ENCODE assay signal across 24 cellular contexts in the genomic region with DNA sequence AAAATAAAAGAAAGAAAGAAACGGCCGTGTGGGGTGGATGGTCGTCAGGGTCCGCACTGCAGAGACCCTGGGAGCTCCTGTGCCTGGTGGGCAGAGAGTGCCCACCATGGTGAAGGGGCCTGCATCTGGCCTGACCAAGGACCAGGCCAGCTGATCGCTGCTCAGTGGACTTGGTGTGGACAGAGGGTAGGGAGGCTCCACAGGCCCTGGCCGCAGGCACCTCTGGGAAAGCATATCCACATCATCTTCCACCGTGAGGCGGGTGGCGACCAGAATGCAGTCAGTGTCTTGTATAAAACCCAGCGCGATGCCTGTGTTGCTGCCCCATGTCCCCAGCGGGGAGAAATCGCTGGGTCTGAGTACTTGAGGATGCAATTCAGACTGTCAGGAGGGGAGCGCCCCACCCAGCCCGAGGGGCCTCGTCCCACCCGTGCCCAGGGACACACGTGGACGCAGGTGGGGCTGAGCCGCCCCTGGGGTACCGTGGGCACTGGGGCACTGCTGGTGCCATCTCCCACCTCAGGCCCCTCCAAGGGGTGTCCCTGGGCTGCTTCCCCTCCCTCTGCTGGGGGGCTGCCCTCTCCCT. TPM values are rescaled to one million over a fixed set of nuclear protein-coding genes. Genes with fewer than 3 reads are reported as not detected.
DNase-seq lines count a peak whose midpoint lies in the region; ATAC-seq, FAIRE-seq and TF ChIP-seq lines count a peak whose summit lies in the region.
"Had no signal": no experiment of that assay in that cellular context is flagged by ENCODE, and none has a peak within 500 bp of the region (broad histone marks: within the 10 kb centered on the region; RNA-seq: fewer than 3 reads in every experiment).

No MANE protein-coding gene starts in this region.

- no peak overlapping the region for H3K27ac Mint-ChIP-seq in activated CD8-positive, alpha-beta T cell treated with anti-CD3 and anti-CD28 coated beads for 36 hours
- H3K27ac Mint-ChIP-seq in activated CD8-positive, alpha-beta T cell treated with anti-CD3 and anti-CD28 coated beads, Interleukin-2, amount 10 ng/mL, durations not matched to agents 7 days and 5 days: no peak overlapping the region
- peak overlapping the region in 2 of 3 donors; percentile 23 to 27 for H3K27ac Mint-ChIP-seq in IgD-negative memory B cell
- H3K27ac Mint-ChIP-seq: activated CD4-positive, alpha-beta T cell treated with anti-CD3 and anti-CD28 coated beads for 36 hours; T-helper 1 cell treated with Interleukin-12 subunit alpha and Interleukin-12 subunit beta and Interleukin-4 antibody, amounts not matched to agents 30 μg/mL and 1 μg/mL, for 36 hours had no signal

- H3K4me1 ChIP-seq in kidney (ENCODE audit: control insufficient read depth in 1 of 2, insufficient read depth in 1 of 2, low read depth in 1 of 2, low read length in 2 of 2) (no peaks in the 10 kb centered on the region), smooth muscle cell (ENCODE audit: low read depth) (no peaks in the 10 kb centered on the region), breast epithelium (no peaks in the 10 kb centered on the region)
- H3K4me1 ChIP-seq: stomach had no signal

- H3K36me3 Mint-ChIP-seq in activated CD8-positive, alpha-beta T cell treated with anti-CD3 and anti-CD28 coated beads for 36 hours (ENCODE audit: low read depth): no peaks in the 10 kb centered on the region
- H3K36me3 Mint-ChIP-seq in activated CD8-positive, alpha-beta T cell treated with anti-CD3 and anti-CD28 coated beads, Interleukin-2, amount 10 ng/mL, durations not matched to agents 7 days and 5 days (ENCODE audit: low read depth): no peaks in the 10 kb centered on the region
- H3K36me3 Mint-ChIP-seq in IgD-negative memory B cell: no peaks in the 10 kb centered on the region
- H3K36me3 Mint-ChIP-seq: naive thymus-derived CD4-positive, alpha-beta T cell had no signal

- peak; percentile 8 for ATAC-seq in activated CD8-positive, alpha-beta T cell treated with anti-CD3 and anti-CD28 coated beads for 36 hours
- no peak for ATAC-seq in activated CD8-positive, alpha-beta T cell treated with anti-CD3 and anti-CD28 coated beads, Interleukin-2, amount 10 ng/mL, durations not matched to agents 7 days and 5 days

- H3K4me1 Mint-ChIP-seq in activated CD8-positive, alpha-beta T cell treated with anti-CD3 and anti-CD28 coated beads for 36 hours (ENCODE audit: low read depth): peaks cover 5% of the 10 kb centered on the region
- peaks cover 7% of the 10 kb centered on the region for H3K4me1 Mint-ChIP-seq in activated CD8-positive, alpha-beta T cell treated with anti-CD3 and anti-CD28 coated beads, Interleukin-2, amount 10 ng/mL, durations not matched to agents 7 days and 5 days (ENCODE audit: low read depth)
- H3K4me1 Mint-ChIP-seq in IgD-negative memory B cell: peaks cover 0 to 2% (median 0%) of the 10 kb centered on the region in 3 donors
- H3K4me1 Mint-ChIP-seq: activated CD4-positive, alpha-beta T cell treated with anti-CD3 and anti-CD28 coated beads for 36 hours had no signal

- H2AFZ ChIP-seq in smooth muscle cell (ENCODE audit: low read depth): no peak overlapping the region

- no peaks in the 10 kb centered on the region for H3K27me3 ChIP-seq in smooth muscle cell (ENCODE audit: low read depth)
- H3K27me3 ChIP-seq in breast epithelium: no peaks in the 10 kb centered on the region

- no peak overlapping the region for H3K4me3 Mint-ChIP-seq in activated CD8-positive, alpha-beta T cell treated with anti-CD3 and anti-CD28 coated beads for 36 hours
- H3K4me3 Mint-ChIP-seq in activated CD8-positive, alpha-beta T cell treated with anti-CD3 and anti-CD28 coated beads, Interleukin-2, amount 10 ng/mL, durations not matched to agents 7 days and 5 days: no peak overlapping the region
- no peak overlapping the region for H3K4me3 Mint-ChIP-seq in IgD-negative memory B cell
- H3K4me3 Mint-ChIP-seq: activated CD4-positive, alpha-beta T cell treated with anti-CD3 and anti-CD28 coated beads for 36 hours had no signal

- H3K36me3 ChIP-seq in kidney (ENCODE audit: control insufficient read depth in 1 of 2, insufficient read depth in 2 of 2, low read length in 2 of 2): no peaks in the 10 kb centered on the region
- H3K36me3 ChIP-seq in smooth muscle cell (ENCODE audit: low read depth): no peaks in the 10 kb centered on the region
- no peaks in the 10 kb centered on the region for H3K36me3 ChIP-seq in breast epithelium
- H3K36me3 ChIP-seq: stomach had no signal

- no peaks in the 10 kb centered on the region for H4K20me1 ChIP-seq in smooth muscle cell (ENCODE audit: low read depth)

- no peak for TF ChIP-seq POLR2A in breast epithelium (IDR thresholded peaks at IDR 0.05)

- TF ChIP-seq CTCF in activated CD8-positive, alpha-beta T cell treated with anti-CD3 and anti-CD28 coated beads for 36 hours (IDR thresholded peaks at IDR 0.05): no peak
- no peak for TF ChIP-seq CTCF in kidney (IDR thresholded peaks at IDR 0.05; ENCODE audit: borderline replicate concordance, extremely low read depth, insufficient read depth)
- no peak for TF ChIP-seq CTCF in smooth muscle cell (IDR thresholded peaks at IDR 0.05; ENCODE audit: borderline replicate concordance, insufficient read depth, poor library complexity, severe bottlenecking)
- no peak for TF ChIP-seq CTCF in breast epithelium (IDR thresholded peaks at IDR 0.05)

- no peaks in the 10 kb centered on the region for H3K79me2 ChIP-seq in smooth muscle cell (ENCODE audit: low read depth)

- no peaks in the 10 kb centered on the region for H3K27me3 Mint-ChIP-seq in activated CD8-positive, alpha-beta T cell treated with anti-CD3 and anti-CD28 coated beads for 36 hours
- peaks cover 4% of the 10 kb centered on the region for H3K27me3 Mint-ChIP-seq in activated CD8-positive, alpha-beta T cell treated with anti-CD3 and anti-CD28 coated beads, Interleukin-2, amount 10 ng/mL, durations not matched to agents 7 days and 5 days (ENCODE audit: low read depth)
- peaks cover 2% of the 10 kb centered on the region for H3K27me3 Mint-ChIP-seq in IgD-negative memory B cell
- H3K27me3 Mint-ChIP-seq: activated CD4-positive, alpha-beta T cell treated with anti-CD3 and anti-CD28 coated beads for 36 hours had no signal

- no peak overlapping the region for H3K27ac ChIP-seq in kidney (ENCODE audit: low read depth in 2 of 2, low read length in 2 of 2)
- H3K27ac ChIP-seq in smooth muscle cell (ENCODE audit: low read depth): no peak overlapping the region
- no peak overlapping the region for H3K27ac ChIP-seq in breast epithelium
- H3K27ac ChIP-seq: KMS-11, stomach had no signal

- no peak for DNase-seq in activated CD8-positive, alpha-beta T cell treated with anti-CD3 and anti-CD28 coated beads for 36 hours
- no peak for DNase-seq in activated CD8-positive, alpha-beta T cell treated with anti-CD3 and anti-CD28 coated beads, Interleukin-2, amount 10 ng/mL, durations not matched to agents 7 days and 5 days
- peak; percentile 62 for DNase-seq in kidney
- no peak for DNase-seq in smooth muscle cell (lab: John Stamatoyannopoulos, UW; ENCODE audit: unreplicated experiment)
- DNase-seq in ecto neural progenitor cell (ENCODE audit: low spot score): no peak
- no peak for DNase-seq in breast epithelium (ENCODE audit: low spot score in 2 of 2)
- DNase-seq in T-helper 9 cell: no peak
- DNase-seq: GDM1; NK-92 treated with Interleukin-12 subunit alpha and Interleukin-12 subunit beta, amount 100 ng/mL, for 24 hours had no signal

- H3K4me2 ChIP-seq in smooth muscle cell: peak overlapping the region; percentile 42
- H3K4me2 ChIP-seq: KMS-11 had no signal

- intact Hi-C loops in activated CD8-positive, alpha-beta T cell treated with anti-CD3 and anti-CD28 coated beads for 36 hours (cut with micrococcal nuclease): no loop called here
- intact Hi-C loops in kidney (cut with DNase I): no loop called here
- intact Hi-C loops in breast epithelium (cut with DNase I; ENCODE audit: low total_unique reads): no loop called here

- POLR2A ChIA-PET in activated CD8-positive, alpha-beta T cell treated with anti-CD3 and anti-CD28 coated beads for 36 hours (lab: Charles Lee): interaction anchor here (1.1 to 1.4 kb wide), 2 partner anchors 22 to 250 kb away, joined by 3 to 4 read pairs; no protein-coding TSS in a partner anchor
- POLR2A ChIA-PET in activated CD8-positive, alpha-beta T cell treated with anti-CD3 and anti-CD28 coated beads, Interleukin-2, amount 10 ng/mL, durations not matched to agents 7 days and 5 days (lab: Charles Lee): interaction anchor here (1.7 kb wide), 1 partner anchor 17 kb away, joined by 5 read pairs; no protein-coding TSS in a partner anchor

- no peak for FAIRE-seq in kidney (lab: Jason Lieb, UNC)
- FAIRE-seq: astrocyte had no signal

- H3F3A ChIP-seq in smooth muscle cell (ENCODE audit: low read depth): no peaks in the 10 kb centered on the region

- H3K9me3 ChIP-seq in kidney (ENCODE audit: control insufficient read depth in 1 of 2, low read length in 2 of 2): no peaks in the 10 kb centered on the region
- H3K9me3 ChIP-seq in smooth muscle cell (replicated peaks; ENCODE audit: low read depth): no peaks in the 10 kb centered on the region
- no peaks in the 10 kb centered on the region for H3K9me3 ChIP-seq in breast epithelium
- H3K9me3 ChIP-seq: stomach had no signal

- H3K9ac ChIP-seq in kidney (ENCODE audit: low read length in 2 of 2): no peak overlapping the region
- no peak overlapping the region for H3K9ac ChIP-seq in smooth muscle cell (ENCODE audit: low read depth)
- H3K9ac ChIP-seq: KMS-11 had no signal

- no peaks in the 10 kb centered on the region for H3K9me3 Mint-ChIP-seq in activated CD8-positive, alpha-beta T cell treated with anti-CD3 and anti-CD28 coated beads for 36 hours
- no peaks in the 10 kb centered on the region for H3K9me3 Mint-ChIP-seq in activated CD8-positive, alpha-beta T cell treated with anti-CD3 and anti-CD28 coated beads, Interleukin-2, amount 10 ng/mL, durations not matched to agents 7 days and 5 days (ENCODE audit: insufficient read depth)
- H3K9me3 Mint-ChIP-seq in IgD-negative memory B cell: no peaks in the 10 kb centered on the region
- H3K9me3 Mint-ChIP-seq: central memory CD8-positive, alpha-beta T cell; naive thymus-derived CD4-positive, alpha-beta T cell; T-helper 1 cell treated with Interleukin-12 subunit alpha and Interleukin-12 subunit beta and Interleukin-4 antibody, amounts not matched to agents 30 μg/mL and 1 μg/mL, for 36 hours had no signal

- H3K4me3 ChIP-seq in kidney (ENCODE audit: low read length in 2 of 2) (no peak overlapping the region), smooth muscle cell (no peak overlapping the region), breast epithelium (no peak overlapping the region)
- H3K4me3 ChIP-seq: stomach had no signal

- CTCF ChIA-PET in activated CD8-positive, alpha-beta T cell treated with anti-CD3 and anti-CD28 coated beads for 36 hours (lab: Charles Lee): interaction anchor here (0.6 to 2.6 kb wide), 13 partner anchors 8 to 471 kb away, joined by 3 to 19 read pairs (median 6); no protein-coding TSS in a partner anchor
- CTCF ChIA-PET in activated CD8-positive, alpha-beta T cell treated with anti-CD3 and anti-CD28 coated beads, Interleukin-2, amount 10 ng/mL, durations not matched to agents 7 days and 5 days (lab: Charles Lee): interaction anchor here (0.6 to 3.1 kb wide), 11 partner anchors 9 to 471 kb away, joined by 3 to 19 read pairs (median 4); no protein-coding TSS in a partner anchor

- WGBS in smooth muscle cell (ENCODE audit: low lambda C conversion rate): 94% methylated on average over 20 of the region's 21 CpGs

RNA-seq across cellular contexts. Expression of a gene that starts 27.8 kb away (rescaled TPM):
- total RNA-seq in activated CD8-positive, alpha-beta T cell treated with anti-CD3 and anti-CD28 coated beads for 36 hours: not detected
- total RNA-seq in activated CD8-positive, alpha-beta T cell treated with anti-CD3 and anti-CD28 coated beads, Interleukin-2, amount 10 ng/mL, durations not matched to agents 7 days and 5 days: not detected
- polyA plus RNA-seq in IgD-negative memory B cell (not detected), kidney (ENCODE audit: insufficient read depth, low read depth, low replicate concordance) (69.3 TPM), smooth muscle cell (not detected in 2 replicates)
- total RNA-seq in kidney (2.2 TPM), smooth muscle cell (not detected in 2 replicates), breast epithelium (not detected)
- total RNA-seq: A172; activated CD4-positive, alpha-beta T cell treated with anti-CD3 and anti-CD28 coated beads for 36 hours; astrocyte; dermis microvascular lymphatic vessel endothelial cell; fibroblast of lung; glomerular endothelial cell; HT1080; naive thymus-derived CD4-positive, alpha-beta T cell; osteocyte; SK-MEL-5 had no signal
- polyA plus RNA-seq: fibroblast of lung; naive thymus-derived CD4-positive, alpha-beta T cell had no signal

RNA-seq across cellular contexts. Expression of a gene that starts 51.6 kb away (rescaled TPM):
- not detected for total RNA-seq in activated CD8-positive, alpha-beta T cell treated with anti-CD3 and anti-CD28 coated beads for 36 hours
- not detected for total RNA-seq in activated CD8-positive, alpha-beta T cell treated with anti-CD3 and anti-CD28 coated beads, Interleukin-2, amount 10 ng/mL, durations not matched to agents 7 days and 5 days
- polyA plus RNA-seq in IgD-negative memory B cell: not detected
- not detected for total RNA-seq in kidney
- polyA plus RNA-seq in kidney (ENCODE audit: insufficient read depth, low read depth, low replicate concordance): 1.5 TPM
- not detected in 2 replicates for total RNA-seq in smooth muscle cell
- polyA plus RNA-seq in smooth muscle cell: not detected in 2 replicates
- not detected for total RNA-seq in breast epithelium
- total RNA-seq: A172; activated CD4-positive, alpha-beta T cell treated with anti-CD3 and anti-CD28 coated beads for 36 hours; astrocyte; dermis microvascular lymphatic vessel endothelial cell; fibroblast of lung; glomerular endothelial cell; HT1080; naive thymus-derived CD4-positive, alpha-beta T cell; osteocyte; SK-MEL-5; stomach had no signal
- polyA plus RNA-seq: fibroblast of lung; naive thymus-derived CD4-positive, alpha-beta T cell; stomach had no signal

Comparison
In these comparisons a context has a peak if more than half of its experiments do, and no peak if none do; other contexts are left out.
1. H3K27ac Mint-ChIP-seq: peak in IgD-negative memory B cell (2 of 3); none in activated CD8-positive, alpha-beta T cell treated with anti-CD3 and anti-CD28 coated beads for 36 hours (single experiment) and activated CD8-positive, alpha-beta T cell treated with anti-CD3 and anti-CD28 coated beads, Interleukin-2, amount 10 ng/mL, durations not matched to agents 7 days and 5 days (single experiment).